In the genomic region with DNA sequence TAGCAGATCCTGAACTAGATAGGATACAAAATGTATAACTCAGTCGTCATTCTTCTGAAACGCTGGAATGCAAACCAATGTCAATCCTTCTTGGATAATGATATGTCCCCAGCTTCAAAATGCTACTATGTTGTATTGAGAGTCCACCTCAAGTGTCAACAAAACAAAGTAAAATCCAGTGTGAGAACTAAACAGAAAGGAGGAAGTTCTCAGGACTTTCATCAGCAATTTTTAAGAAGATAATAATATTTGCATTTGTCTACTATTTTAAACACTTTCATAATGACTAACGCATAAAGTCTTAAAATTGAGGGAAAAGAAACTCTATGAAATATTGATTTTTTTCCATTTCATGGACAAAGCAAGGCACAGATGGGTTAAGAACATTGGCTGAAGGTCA, we compare ENCODE assay signal across 23 cellular contexts. TPM values are rescaled to one million over a fixed set of nuclear protein-coding genes. Genes with fewer than 3 reads are reported as not detected.
A peak's percentile ranks its signal among the peaks of the same experiment; 100 is the strongest.
DNase-seq lines count a peak whose midpoint lies in the region; ATAC-seq, FAIRE-seq and TF ChIP-seq lines count a peak whose summit lies in the region.
"Had no signal": no experiment of that assay in that cellular context is flagged by ENCODE, and none has a peak within 500 bp of the region (broad histone marks: within the 10 kb centered on the region; RNA-seq: fewer than 3 reads in every experiment).

No MANE protein-coding gene starts in this region.

- H3K4me3 ChIP-seq in GM12878, result no peak overlapping the region

- CTCF ChIA-PET in GM12878 (lab: Yijun Ruan, JAX), result no interaction called here

- RAD21 ChIA-PET in GM12878 (lab: Charles Lee; ENCODE audit: unreplicated experiment), result no interaction called here

- ATAC-seq in GM18502 (IDR thresholded peaks at IDR 0.05; ENCODE audit: poor library complexity, unreplicated experiment) (peak; percentile 63), GM19351 (IDR thresholded peaks at IDR 0.05; ENCODE audit: unreplicated experiment) (peak; percentile 62), HG02885 (IDR thresholded peaks at IDR 0.05; ENCODE audit: poor library complexity, unreplicated experiment) (peak; percentile 68), GM12878 (no peak), HG03108 (IDR thresholded peaks at IDR 0.05; ENCODE audit: unreplicated experiment) (no peak)
- ATAC-seq: Right ventricle myocardium inferior had no signal

- H3K9ac ChIP-seq in GM12878 (ENCODE audit: control insufficient read depth, insufficient read depth, low read length), result no peak overlapping the region

- TF ChIP-seq RAD21 in GM12878 (IDR thresholded peaks at IDR 0.05; ENCODE audit: insufficient read depth, low read depth, low read length), result no peak

- DNase-seq in GM12878 (ENCODE audit: low read depth, low spot score) (no peak), T-helper 1 cell (no peak), NCI-H1417 treated with DMSO at 0.1 percent for 48 hours (lab: John Stamatoyannopoulos, UW) (no peak)
- DNase-seq: EL, GF-D8, H7, NCI-H1694 treated with DMSO at 0.1 percent for 48 hours, NCI-H2081 treated with DMSO at 0.1 percent for 48 hours, NCI-H2171 treated with DMSO at 0.1 percent for 48 hours, NCI-H446, NCI-H526 had no signal

- in situ Hi-C loops in GM12878 (cut with MboI), result no loop called here

- TF ChIP-seq POLR2A in GM12878 (IDR thresholded peaks at IDR 0.05; ENCODE audit: low read depth, low read length), result no peak

- SMC1A ChIA-PET in GM12878 (lab: Charles Lee; ENCODE audit: uncharacterized antibody, unreplicated experiment), result no interaction called here

- no peak overlapping the region for H3K27ac ChIP-seq in GM12878 (ENCODE audit: control insufficient read depth, insufficient read depth)

- peak overlapping the region; percentile 65 for H3K4me2 ChIP-seq in GM12878 (ENCODE audit: control insufficient read depth, insufficient read depth)

- no peak for FAIRE-seq in GM12878 (lab: Jason Lieb, UNC)
- FAIRE-seq: A204.1, D721Med had no signal

- no peaks in the 10 kb centered on the region for H4K20me1 ChIP-seq in GM12878 (ENCODE audit: control insufficient read depth, insufficient read depth)

- no peak for TF ChIP-seq EP300 in GM12878 (IDR thresholded peaks at IDR 0.05; ENCODE audit: borderline replicate concordance in 1 of 2, control insufficient read depth in 1 of 2, low read depth in 2 of 2, low read length in 2 of 2)

- H3K9me3 ChIP-seq in GM12878 (replicated peaks; ENCODE audit: control insufficient read depth, insufficient read depth, low read length), result no peaks in the 10 kb centered on the region; the same call in 2 of the 3 replicates

- POLR2A ChIA-PET in GM12878 (lab: Charles Lee), result no interaction called here

- no peaks in the 10 kb centered on the region for H3K79me2 ChIP-seq in GM12878 (ENCODE audit: control insufficient read depth, insufficient read depth, low read length)

- TF ChIP-seq CTCF in GM12878 (IDR thresholded peaks at IDR 0.05 in 2 of 3, conservative IDR thresholded peaks at IDR 0.05 in 1 of 3; ENCODE audit: control insufficient read depth in 2 of 3, extremely low read depth in 1 of 3, insufficient read depth in 1 of 3, low read depth in 3 of 3, low read length in 3 of 3), result no peak

- intact Hi-C loops in GM12878 (cut with micrococcal nuclease; ENCODE audit: unreplicated experiment), result no loop called here

- WGBS in GM12878 (ENCODE audit: insufficient coverage, insufficient replicate concordance, low lambda C conversion rate, missing lambda C conversion rate), result 33% methylated on average over 3 of the region's 3 CpGs

- H3K4me1 ChIP-seq in GM12878 (ENCODE audit: control insufficient read depth, insufficient read depth, low read length), result peaks cover 5% of the 10 kb centered on the region; the same call in 1 of the 2 replicates

- no peak overlapping the region for H2AFZ ChIP-seq in GM12878 (ENCODE audit: control insufficient read depth, low read depth, low read length)

- no TSS peak for BruUV-seq in GM12878 (replicated peaks; lab: Mats Ljungman, UMichigan)

- H3K27me3 ChIP-seq in GM12878 (replicated peaks in 1 of 2; ENCODE audit: control insufficient read depth in 2 of 2, insufficient read depth in 2 of 2, low read length in 1 of 2), result no peaks in the 10 kb centered on the region

- H3K36me3 ChIP-seq in GM12878 (ENCODE audit: control insufficient read depth in 2 of 2, insufficient read depth in 2 of 2, low read length in 1 of 2), result no peaks in the 10 kb centered on the region

TF ChIP-seq in GM12878, 131 proteins besides CTCF, POLR2A, EP300 and RAD21:
- TF ChIP-seq SUZ12 (IDR thresholded peaks at IDR 0.05; ENCODE audit: unreplicated experiment) (no peak), NR2C2 (IDR thresholded peaks at IDR 0.05; ENCODE audit: borderline replicate concordance, control insufficient read depth, insufficient read length, low read depth) (no peak), KLF5 (IDR thresholded peaks at IDR 0.05; ENCODE audit: partially characterized antibody) (no peak), JUNB (IDR thresholded peaks at IDR 0.05) (0 out of 2 replicates have a peak, but pooled peaks have one; percentile 22)
- TF ChIP-seq, protein P1, sequence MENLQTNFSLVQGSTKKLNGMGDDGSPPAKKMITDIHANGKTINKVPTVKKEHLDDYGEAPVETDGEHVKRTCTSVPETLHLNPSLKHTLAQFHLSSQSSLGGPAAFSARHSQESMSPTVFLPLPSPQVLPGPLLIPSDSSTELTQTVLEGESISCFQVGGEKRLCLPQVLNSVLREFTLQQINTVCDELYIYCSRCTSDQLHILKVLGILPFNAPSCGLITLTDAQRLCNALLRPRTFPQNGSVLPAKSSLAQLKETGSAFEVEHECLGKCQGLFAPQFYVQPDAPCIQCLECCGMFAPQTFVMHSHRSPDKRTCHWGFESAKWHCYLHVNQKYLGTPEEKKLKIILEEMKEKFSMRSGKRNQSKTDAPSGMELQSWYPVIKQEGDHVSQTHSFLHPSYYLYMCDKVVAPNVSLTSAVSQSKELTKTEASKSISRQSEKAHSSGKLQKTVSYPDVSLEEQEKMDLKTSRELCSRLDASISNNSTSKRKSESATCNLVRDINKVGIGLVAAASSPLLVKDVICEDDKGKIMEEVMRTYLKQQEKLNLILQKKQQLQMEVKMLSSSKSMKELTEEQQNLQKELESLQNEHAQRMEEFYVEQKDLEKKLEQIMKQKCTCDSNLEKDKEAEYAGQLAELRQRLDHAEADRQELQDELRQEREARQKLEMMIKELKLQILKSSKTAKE (IDR thresholded peaks at IDR 0.05; ENCODE audit: low read depth, poor library complexity, severe bottlenecking), result no peak
- TF ChIP-seq, protein P2, sequence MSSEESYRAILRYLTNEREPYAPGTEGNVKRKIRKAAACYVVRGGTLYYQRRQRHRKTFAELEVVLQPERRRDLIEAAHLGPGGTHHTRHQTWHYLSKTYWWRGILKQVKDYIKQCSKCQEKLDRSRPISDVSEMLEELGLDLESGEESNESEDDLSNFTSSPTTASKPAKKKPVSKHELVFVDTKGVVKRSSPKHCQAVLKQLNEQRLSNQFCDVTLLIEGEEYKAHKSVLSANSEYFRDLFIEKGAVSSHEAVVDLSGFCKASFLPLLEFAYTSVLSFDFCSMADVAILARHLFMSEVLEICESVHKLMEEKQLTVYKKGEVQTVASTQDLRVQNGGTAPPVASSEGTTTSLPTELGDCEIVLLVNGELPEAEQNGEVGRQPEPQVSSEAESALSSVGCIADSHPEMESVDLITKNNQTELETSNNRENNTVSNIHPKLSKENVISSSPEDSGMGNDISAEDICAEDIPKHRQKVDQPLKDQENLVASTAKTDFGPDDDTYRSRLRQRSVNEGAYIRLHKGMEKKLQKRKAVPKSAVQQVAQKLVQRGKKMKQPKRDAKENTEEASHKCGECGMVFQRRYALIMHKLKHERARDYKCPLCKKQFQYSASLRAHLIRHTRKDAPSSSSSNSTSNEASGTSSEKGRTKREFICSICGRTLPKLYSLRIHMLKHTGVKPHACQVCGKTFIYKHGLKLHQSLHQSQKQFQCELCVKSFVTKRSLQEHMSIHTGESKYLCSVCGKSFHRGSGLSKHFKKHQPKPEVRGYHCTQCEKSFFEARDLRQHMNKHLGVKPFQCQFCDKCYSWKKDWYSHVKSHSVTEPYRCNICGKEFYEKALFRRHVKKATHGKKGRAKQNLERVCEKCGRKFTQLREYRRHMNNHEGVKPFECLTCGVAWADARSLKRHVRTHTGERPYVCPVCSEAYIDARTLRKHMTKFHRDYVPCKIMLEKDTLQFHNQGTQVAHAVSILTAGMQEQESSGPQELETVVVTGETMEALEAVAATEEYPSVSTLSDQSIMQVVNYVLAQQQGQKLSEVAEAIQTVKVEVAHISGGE (CRISPR knock-in tag; IDR thresholded peaks at IDR 0.05), result no peak

RNA-seq across cellular contexts. Expression of a gene that starts 36.3 kb away (rescaled TPM):
- total RNA-seq in GM12878 (2013; cell fraction: nucleolus; rRNA removed), result not detected in 2 replicates
- not detected in 2 replicates for total RNA-seq in GM12878 (2014; rRNA removed)
- total RNA-seq in GM12878 (2014; rRNA removed; fragmentation: Illumina TruSeq; extraction: Trizol), result not detected in 2 replicates
- total RNA-seq in GM12878 (2021), result not detected in 2 replicates
- polyA plus RNA-seq in GM12878 (2011; ENCODE audit: low read depth), result not detected
- polyA plus RNA-seq in GM12878 (2011; rRNA removed), result not detected in 2 replicates
- polyA plus RNA-seq in GM12878 (2011; cell fraction: cytosol; rRNA removed), result not detected in 2 replicates
- not detected in 2 replicates for polyA plus RNA-seq in GM12878 (2011; cell fraction: nucleus; rRNA removed)
- polyA plus RNA-seq in GM12878 (2012), result not detected in 2 replicates
- polyA plus RNA-seq in GM12878 (2014; fragmentation: Illumina TruSeq; extraction: Trizol), result not detected in 2 replicates
- polyA plus RNA-seq in GM12878 (2014; fragmentation: Nextera tagmentation; extraction: Ambion mirVana), result not detected
- polyA plus RNA-seq in GM12878 (2014; rRNA removed), result not detected in 2 replicates
- not detected for polyA plus RNA-seq in GM12878 (2016; fragmentation: Nextera tagmentation; extraction: Ambion mirVana)
- polyA minus RNA-seq in GM12878 (2011; rRNA and poly(A)+ RNA removed), result not detected in 2 replicates
- polyA minus RNA-seq in GM12878 (2011; cell fraction: cytosol; rRNA and poly(A)+ RNA removed), result not detected in 2 replicates
- not detected in 2 replicates for polyA minus RNA-seq in GM12878 (2011; cell fraction: nucleus; rRNA and poly(A)+ RNA removed)
- total RNA-seq: MCF 10A; SK-MEL-5; T-helper 2 cell treated with Interferon-gamma antibody and Interleukin-4, amounts not matched to agents 100 ng/mL and 5 ng/mL, for 36 hours had no signal
- polyA plus RNA-seq: CD14-positive monocyte, IgD-negative memory B cell had no signal

Comparison
In these comparisons a context has a peak if more than half of its experiments do, and no peak if none do; other contexts are left out.
1. ATAC-seq: peak in GM18502 (single experiment), GM19351 (single experiment) and HG02885 (single experiment); none in GM12878 (single experiment) and HG03108 (single experiment).